19 cellular contexts compared by ENCODE assay signal in genomic region chr1:164605254-164606091, GRCh38. TPM values are rescaled to one million over a fixed set of nuclear protein-coding genes. Genes with fewer than 3 reads are reported as not detected.
DNase-seq lines count a peak whose midpoint lies in the region; ATAC-seq, FAIRE-seq and TF ChIP-seq lines count a peak whose summit lies in the region.
"Had no signal": no experiment of that assay in that cellular context is flagged by ENCODE, and none has a peak within 500 bp of the region (broad histone marks: within the 10 kb centered on the region; RNA-seq: fewer than 3 reads in every experiment).

No MANE protein-coding gene starts in this region.

- intact Hi-C loops in pancreas (cut with DNase I) = no loop called here

- CTCF ChIA-PET in A549 (lab: Yijun Ruan, JAX) = no interaction called here

- H3K36me3 Mint-ChIP-seq in brain = peaks cover 32% of the 10 kb centered on the region
- H3K36me3 Mint-ChIP-seq: memory B cell, natural killer cell had no signal

- H3K4me3 ChIP-seq in A549 (no peak overlapping the region), H7 (ENCODE audit: insufficient read depth, low read depth, low read length) (no peak overlapping the region), pancreas (no peak overlapping the region)

- no peaks in the 10 kb centered on the region for H3K9me3 Mint-ChIP-seq in brain
- H3K9me3 Mint-ChIP-seq: memory B cell, natural killer cell had no signal

- H3K4me1 ChIP-seq in A549 (peaks cover 71% of the 10 kb centered on the region), pancreas (peaks cover 40 to 78% (median 75%) of the 10 kb centered on the region in 3 donors)

- peak overlapping the region; percentile 14; the same call in 1 of the 3 replicates for H3K4me2 ChIP-seq in A549

- POLR2A ChIA-PET in A549 (lab: Yijun Ruan, JAX) = no interaction called here

- H3K27me3 ChIP-seq in H7 (ENCODE audit: control insufficient read depth, insufficient read depth, low read length) = no peaks in the 10 kb centered on the region
- no peaks in the 10 kb centered on the region for H3K27me3 ChIP-seq in pancreas

- TF ChIP-seq CTCF in A549 (IDR thresholded peaks at IDR 0.05) (no peak), brain (conservative IDR thresholded peaks at IDR 0.05) (no peak), pancreas (IDR thresholded peaks at IDR 0.05) (no peak)

- ATAC-seq in A549 (no peak), pancreas (no peak)
- ATAC-seq: natural killer cell, T-helper 17 cell had no signal

- H3K36me3 ChIP-seq in H7 (replicated peaks; ENCODE audit: control insufficient read depth, insufficient read depth, low read length) = no peaks in the 10 kb centered on the region
- no peaks in the 10 kb centered on the region for H3K36me3 ChIP-seq in pancreas

- no peak for TF ChIP-seq EP300 in A549 (IDR thresholded peaks at IDR 0.05)

- DNase-seq in A549 (ENCODE audit: low read depth in 1 of 2, low spot score in 1 of 2) (no peak), H7 (peak; percentile 38), pancreas (no peak), NAMALWA (ENCODE audit: low spot score) (no peak), NCI-H2171 treated with DMSO at 0.1 percent for 48 hours (lab: John Stamatoyannopoulos, UW) (no peak), AG08396 (ENCODE audit: low spot score) (no peak)
- DNase-seq: activated CD4-positive, alpha-beta T cell treated with anti-CD3 and anti-CD28 coated beads, Interleukin-2, amount 50 U/mL, for 4 hours; activated gamma-delta T cell; GOT3; hippocampal formation; kidney; natural killer cell; NCI-H187; OCI-M1; stimulated activated CD4-positive, alpha-beta T cell treated with anti-CD3 and anti-CD28 coated beads, Interleukin-4, amount 100 ng/mL, for 4 hours; substantia nigra; T-helper 17 cell had no signal

- TF ChIP-seq POLR2A in A549 (IDR thresholded peaks at IDR 0.05; ENCODE audit: low read length) = no peak

- no peak for TF ChIP-seq RAD21 in A549 (conservative IDR thresholded peaks at IDR 0.05 in 1 of 2, IDR thresholded peaks at IDR 0.05 in 1 of 2)

- no peak for FAIRE-seq in A549 (lab: Jason Lieb, UNC)
- no peak for FAIRE-seq in pancreas (lab: Jason Lieb, UNC)
- FAIRE-seq: kidney had no signal

- H3K27ac ChIP-seq in A549 (peak overlapping the region in 1 of 2 experiments; percentile 29; a peak in 2 of 6 replicates), pancreas (peak overlapping the region in 3 of 4 donors; percentile 3 to 19 (median 16))

- H3K4me3 Mint-ChIP-seq in brain = peak overlapping the region in 1 of 5 experiments; percentile 30
- H3K4me3 Mint-ChIP-seq: memory B cell, natural killer cell, T-helper 17 cell had no signal

- 75% methylated on average over 3 of the region's 3 CpGs for WGBS in A549 (ENCODE audit: missing lambda C conversion rate)
- 62 to 71% methylated on average over 3 of the region's 3 CpGs for WGBS in pancreas, 2 donors

- peaks cover 88% of the 10 kb centered on the region for H3K4me1 Mint-ChIP-seq in brain
- H3K4me1 Mint-ChIP-seq: memory B cell, natural killer cell, T-helper 17 cell had no signal

- no peaks in the 10 kb centered on the region for H3K27me3 Mint-ChIP-seq in brain
- H3K27me3 Mint-ChIP-seq: T-helper 17 cell had no signal

- peak overlapping the region in 4 of 5 experiments; percentile 34 to 63 (median 59) for H3K27ac Mint-ChIP-seq in brain
- H3K27ac Mint-ChIP-seq: memory B cell, natural killer cell, T-helper 17 cell had no signal

- H3K9me3 ChIP-seq in A549 (no peaks in the 10 kb centered on the region), pancreas (no peaks in the 10 kb centered on the region)

TF ChIP-seq in A549, 52 proteins besides CTCF, POLR2A, EP300 and RAD21:
- TF ChIP-seq RARB (CRISPR knock-in tag; IDR thresholded peaks at IDR 0.05) = no peak

RNA-seq across cellular contexts. Expression of gene PBX1, which starts 46.5 kb away (rescaled TPM):
- polyA plus RNA-seq in A549 (2011; rRNA removed) = 61.5 and 62.8 TPM in 2 replicates
- polyA plus RNA-seq in A549 (2012; cell fraction: cytosol; rRNA removed) = 32.7 and 37.4 TPM in 2 replicates
- polyA plus RNA-seq in A549 (2012; cell fraction: nucleus; rRNA removed) = 28.1 and 30.0 TPM in 2 replicates
- 46.5 to 53.4 TPM (median 47.8 TPM) in 3 replicates for polyA plus RNA-seq in A549 (2017; fragmentation: RNase III; extraction: RNeasy Plus Mini Kit Qiagen cat#74134 plus additional on column Dnase treatment)
- polyA minus RNA-seq in A549 (2011; rRNA and poly(A)+ RNA removed) = 101 and 102 TPM in 2 replicates
- 70.5 and 92.6 TPM in 2 replicates for total RNA-seq in H7 (2014; rRNA removed; shearing (Covaris generic))
- polyA plus RNA-seq in brain (ENCODE audit: insufficient read depth, low read depth, low replicate concordance) = 72.1 TPM
- 100 to 1,000 TPM in 2 of 6 donors, 10 to 100 TPM in 4; 74.1 to 113 (median 94.3) TPM for total RNA-seq in pancreas
- polyA plus RNA-seq in pancreas = 10 to 100 TPM; 17.3 to 21.7 TPM
